16 cellular contexts compared by ENCODE assay signal in the genomic region with DNA sequence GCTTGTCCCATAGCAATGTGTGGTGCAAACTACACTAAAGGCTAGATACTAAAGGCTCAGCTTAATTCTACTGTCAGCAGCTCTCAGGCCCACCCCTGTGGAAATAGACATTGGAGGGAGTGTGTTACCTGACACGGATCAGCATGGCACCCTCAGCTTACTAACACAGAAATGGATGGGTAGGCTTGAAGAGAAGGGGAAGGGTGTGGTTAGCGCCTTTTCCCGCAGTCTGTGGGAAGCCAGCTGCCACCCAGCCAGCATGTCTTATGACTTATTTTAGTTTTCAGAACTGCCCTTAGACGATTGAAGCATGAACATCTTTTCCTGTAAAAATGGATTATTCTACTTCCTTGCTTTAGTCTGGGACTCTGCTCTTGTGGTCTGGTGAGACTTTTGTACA.
"Had no signal": no experiment of that assay in that cellular context is flagged by ENCODE, and none has a peak within 500 bp of the region (broad histone marks: within the 10 kb centered on the region; RNA-seq: fewer than 3 reads in every experiment).

No MANE protein-coding gene starts in this region.

- H3K36me3 ChIP-seq: gastrocnemius medialis, sigmoid colon had no signal

- H3K27me3 Mint-ChIP-seq: activated CD4-positive, alpha-beta T cell treated with anti-CD3 and anti-CD28 coated beads for 36 hours had no signal

- H3K4me3 ChIP-seq: gastrocnemius medialis, sigmoid colon, testis had no signal

- H3K4me1 ChIP-seq: gastrocnemius medialis, sigmoid colon, testis had no signal

- H3K9me3 Mint-ChIP-seq: neural crest cell; stimulated activated naive CD8-positive, alpha-beta T cell treated with anti-CD3 and anti-CD28 coated beads, Interleukin-15, amount 100 ng/mL, for 72 hours had no signal

- DNase-seq: activated CD4-positive, alpha-beta T cell treated with anti-CD3 and anti-CD28 coated beads for 36 hours; activated T-cell treated with anti-CD3 and anti-CD28 coated beads, Interleukin-2, amount 50 U/mL, for 4 hours; caudate nucleus; cortex of kidney; effector CD8-positive, alpha-beta T cell; gastrocnemius medialis; kidney; left ventricle myocardium superior; mesenchymal stem cell; sigmoid colon; stimulated activated CD4-positive, alpha-beta T cell treated with anti-CD3 and anti-CD28 coated beads, Interleukin-2, amount 100 ng/mL, for 48 hours; stimulated activated naive CD8-positive, alpha-beta T cell treated with anti-CD3 and anti-CD28 coated beads, Interleukin-15, amount 100 ng/mL, for 72 hours; testis had no signal

- H3K4me1 Mint-ChIP-seq: neural crest cell; stimulated activated naive CD8-positive, alpha-beta T cell treated with anti-CD3 and anti-CD28 coated beads, Interleukin-15, amount 100 ng/mL, for 72 hours had no signal

- H3K9me3 ChIP-seq: gastrocnemius medialis, sigmoid colon, testis had no signal

- H3K27ac Mint-ChIP-seq: activated CD4-positive, alpha-beta T cell treated with anti-CD3 and anti-CD28 coated beads for 36 hours; stimulated activated naive CD8-positive, alpha-beta T cell treated with anti-CD3 and anti-CD28 coated beads, Interleukin-15, amount 100 ng/mL, for 72 hours had no signal

- H3K27ac ChIP-seq: epithelial cell of prostate, gastrocnemius medialis, sigmoid colon, testis, VCaP had no signal

- H3K4me3 Mint-ChIP-seq: activated CD4-positive, alpha-beta T cell treated with anti-CD3 and anti-CD28 coated beads for 36 hours; activated T-cell treated with anti-CD3 and anti-CD28 coated beads, Interleukin-2, amount 50 U/mL, for 4 hours; neural crest cell; stimulated activated naive CD8-positive, alpha-beta T cell treated with anti-CD3 and anti-CD28 coated beads, Interleukin-15, amount 100 ng/mL, for 72 hours had no signal

- H3K27me3 ChIP-seq: gastrocnemius medialis, sigmoid colon, testis had no signal
